Comparison of ENCODE assay signal across 31 cellular contexts in genomic region chr2:36692078-36692477, GRCh38. TPM values are rescaled to one million over a fixed set of nuclear protein-coding genes. Genes with fewer than 3 reads are reported as not detected.
DNase-seq lines count a peak whose midpoint lies in the region; ATAC-seq, FAIRE-seq and TF ChIP-seq lines count a peak whose summit lies in the region.
"Had no signal": no experiment of that assay in that cellular context is flagged by ENCODE, and none has a peak within 500 bp of the region (broad histone marks: within the 10 kb centered on the region; RNA-seq: fewer than 3 reads in every experiment).

No MANE protein-coding gene starts in this region.

- no peak overlapping the region for H3K18ac ChIP-seq in IMR-90 (ENCODE audit: low read depth, low read length)

- TF ChIP-seq CTCF in HepG2 (CRISPR knock-in tag; IDR thresholded peaks at IDR 0.05) (no peak), right lobe of liver (IDR thresholded peaks at IDR 0.05) (no peak), IMR-90 (conservative IDR thresholded peaks at IDR 0.05; ENCODE audit: low read depth, low read length) (no peak), astrocyte (IDR thresholded peaks at IDR 0.05; ENCODE audit: insufficient read depth, low read depth, low read length) (no peak), suprapubic skin (IDR thresholded peaks at IDR 0.05) (no peak)

- no peak for TF ChIP-seq EP300 in HepG2 (IDR thresholded peaks at IDR 0.05; ENCODE audit: low read depth in 2 of 2, low read length in 2 of 2)
- no peak for TF ChIP-seq EP300 in HepG2 (CRISPR knock-in tag; IDR thresholded peaks at IDR 0.05; ENCODE audit: borderline replicate concordance)
- no peak for TF ChIP-seq EP300 in suprapubic skin (IDR thresholded peaks at IDR 0.05)

- no peak overlapping the region for H3K23ac ChIP-seq in IMR-90 (ENCODE audit: low read depth, low read length)

- dilution Hi-C loops in IMR-90 (cut with HindIII; ENCODE audit: low sequenced_read_pairs, unreplicated experiment) = no loop called here

- no peaks in the 10 kb centered on the region for H3K9me1 ChIP-seq in IMR-90 (ENCODE audit: insufficient read depth, low read length)

- ATAC-seq in HepG2 (no peak), right lobe of liver (no peak), IMR-90 (ENCODE audit: low read depth) (no peak), HG03521 (IDR thresholded peaks at IDR 0.05; ENCODE audit: unreplicated experiment) (no peak)
- ATAC-seq: GM12878 had no signal

- H3K4me1 ChIP-seq in HepG2 (ENCODE audit: insufficient read depth, low read length) = no peaks in the 10 kb centered on the region
- no peaks in the 10 kb centered on the region for H3K4me1 ChIP-seq in right lobe of liver
- H3K4me1 ChIP-seq in IMR-90 (ENCODE audit: control insufficient read depth, insufficient read depth, low read length) = peaks cover 2% of the 10 kb centered on the region; the same call in 1 of the 2 replicates
- H3K4me1 ChIP-seq in astrocyte (ENCODE audit: insufficient read depth, low read length) = peaks cover 13% of the 10 kb centered on the region
- H3K4me1 ChIP-seq in suprapubic skin = peaks cover 2% of the 10 kb centered on the region
- H3K4me1 ChIP-seq: BE2C, BLaER1 had no signal

- H3K27ac ChIP-seq in HepG2 (ENCODE audit: extremely low read length, insufficient read depth, low read length) (no peak overlapping the region), right lobe of liver (no peak overlapping the region), IMR-90 (ENCODE audit: insufficient read depth, low read length) (no peak overlapping the region), astrocyte (ENCODE audit: low read depth, low read length) (no peak overlapping the region), suprapubic skin (no peak overlapping the region)
- H3K27ac ChIP-seq: 22Rv1, BLaER1 had no signal

- H3K9me3 ChIP-seq in HepG2 (ENCODE audit: low read length) = no peaks in the 10 kb centered on the region
- no peaks in the 10 kb centered on the region for H3K9me3 ChIP-seq in right lobe of liver
- H3K9me3 ChIP-seq in IMR-90 (ENCODE audit: control insufficient read depth, insufficient read depth, low read length) = no peaks in the 10 kb centered on the region
- H3K9me3 ChIP-seq in astrocyte (ENCODE audit: insufficient read depth, low read depth, low read length) = no peaks in the 10 kb centered on the region
- H3K9me3 ChIP-seq in suprapubic skin = no peaks in the 10 kb centered on the region
- H3K9me3 ChIP-seq: BE2C had no signal

- H2BK5ac ChIP-seq in IMR-90 (ENCODE audit: low read depth, low read length, poor library complexity, severe bottlenecking) = no peak overlapping the region

- H3K9ac ChIP-seq in HepG2 (ENCODE audit: insufficient read depth, low read depth, low read length) (no peak overlapping the region), IMR-90 (ENCODE audit: low read depth, low read length) (no peak overlapping the region), astrocyte (ENCODE audit: low read length) (no peak overlapping the region)
- H3K9ac ChIP-seq: BLaER1 had no signal

- H4K5ac ChIP-seq in IMR-90 (ENCODE audit: low read depth, low read length) = no peak overlapping the region

- FAIRE-seq in HepG2 (lab: Jason Lieb, UNC) (no peak), astrocyte (lab: Jason Lieb, UNC) (peak; percentile 13)
- FAIRE-seq: GM12878, GM12892, GM18507 had no signal

- H3K4me3 Mint-ChIP-seq in astrocyte (ENCODE audit: unreplicated experiment) = no peak overlapping the region
- H3K4me3 Mint-ChIP-seq: CD14-positive monocyte; CD4-positive, alpha-beta memory T cell; CD4-positive, CD25-positive, alpha-beta regulatory T cell; CD8-positive, alpha-beta memory T cell had no signal

- no peak overlapping the region for H2BK15ac ChIP-seq in IMR-90 (ENCODE audit: low read depth, low read length)

- no peak overlapping the region for H4K8ac ChIP-seq in IMR-90 (ENCODE audit: low read depth in 2 of 2, low read length in 2 of 2)

- no peak overlapping the region for H3K27ac Mint-ChIP-seq in astrocyte (ENCODE audit: unreplicated experiment)
- H3K27ac Mint-ChIP-seq: CD14-positive monocyte; CD4-positive, alpha-beta memory T cell; CD4-positive, CD25-positive, alpha-beta regulatory T cell; CD8-positive, alpha-beta memory T cell had no signal

- TF ChIP-seq POLR2A in HepG2 (IDR thresholded peaks at IDR 0.05; ENCODE audit: insufficient read depth in 1 of 2, low read depth in 2 of 2, low read length in 2 of 2) = no peak
- no peak for TF ChIP-seq POLR2A in right lobe of liver (IDR thresholded peaks at IDR 0.05)
- TF ChIP-seq POLR2A in IMR-90 (IDR thresholded peaks at IDR 0.05; ENCODE audit: low read depth, low read length) = no peak
- TF ChIP-seq POLR2A in suprapubic skin (IDR thresholded peaks at IDR 0.05) = no peak

- no peaks in the 10 kb centered on the region for H3K9me3 Mint-ChIP-seq in astrocyte (ENCODE audit: unreplicated experiment)
- H3K9me3 Mint-ChIP-seq: CD8-positive, alpha-beta memory T cell had no signal

- no peaks in the 10 kb centered on the region for H3K79me1 ChIP-seq in IMR-90 (ENCODE audit: low read depth in 1 of 2, low read length in 2 of 2)

- H3K14ac ChIP-seq in IMR-90 (replicated peaks; ENCODE audit: low read depth, low read length) = no peak overlapping the region

- no peaks in the 10 kb centered on the region for H4K20me1 ChIP-seq in HepG2 (ENCODE audit: insufficient read depth, low read length)
- no peaks in the 10 kb centered on the region for H4K20me1 ChIP-seq in IMR-90 (ENCODE audit: insufficient read depth, low read length)
- H4K20me1 ChIP-seq in astrocyte (ENCODE audit: insufficient read depth, low read length) = no peaks in the 10 kb centered on the region
- H4K20me1 ChIP-seq: BLaER1 had no signal

- WGBS in HepG2 (ENCODE audit: low lambda C conversion rate) = 4% methylated on average over 1 of the region's 1 CpG
- 0% methylated on average over 1 of the region's 1 CpG for WGBS in right lobe of liver (ENCODE audit: insufficient coverage, low coverage, low lambda C conversion rate, missing lambda C conversion rate)
- no CpG with 5 or more reads among the region's 1 CpG for WGBS in IMR-90 (ENCODE audit: extremely low coverage in 2 of 2, insufficient read length in 1 of 2), 2 experiments
- WGBS in suprapubic skin = 3% methylated on average over 1 of the region's 1 CpG

- POLR2A ChIA-PET in HepG2 (lab: Yijun Ruan, JAX) (no interaction called here), IMR-90 (lab: Charles Lee; ENCODE audit: unreplicated experiment) (no interaction called here)

- H3K4me2 ChIP-seq in HepG2 (ENCODE audit: low read depth, low read length) = no peak overlapping the region
- no peak overlapping the region for H3K4me2 ChIP-seq in IMR-90 (ENCODE audit: low read depth, low read length)
- H3K4me2 ChIP-seq in astrocyte (ENCODE audit: low read length) = no peak overlapping the region
- H3K4me2 ChIP-seq: BLaER1 had no signal

- no peaks in the 10 kb centered on the region for H3K27me3 Mint-ChIP-seq in astrocyte (ENCODE audit: low read depth, unreplicated experiment)

- H3K36me3 Mint-ChIP-seq in astrocyte (ENCODE audit: low read depth, unreplicated experiment) = no peaks in the 10 kb centered on the region
- H3K36me3 Mint-ChIP-seq: CD14-positive monocyte; CD4-positive, alpha-beta memory T cell; CD4-positive, CD25-positive, alpha-beta regulatory T cell; CD8-positive, alpha-beta memory T cell had no signal

- no peak for DNase-seq in HepG2 (ENCODE audit: low spot score)
- DNase-seq in right lobe of liver = no peak
- no peak for DNase-seq in IMR-90
- no peak for DNase-seq in astrocyte (ENCODE audit: low read depth)
- DNase-seq in suprapubic skin (ENCODE audit: low spot score in 2 of 2) = no peak
- DNase-seq in HUDEP-2 (lab: John Stamatoyannopoulos, UW; ENCODE audit: unreplicated experiment in 76 of 76) = no peak
- DNase-seq: ACHN; BE2C; C1 segment of cervical spinal cord; CD4-positive, alpha-beta memory T cell; CD4-positive, CD25-positive, alpha-beta regulatory T cell; CD8-positive, alpha-beta memory T cell; COR-L47; DMS 273 treated with DMSO at 0.1 percent for 48 hours; DMS153; DMS53; DMS79; DND-41; EL; GDM1 had no signal

- no peak overlapping the region for H3K56ac ChIP-seq in IMR-90 (ENCODE audit: extremely low read depth, insufficient read depth, low read length)

- H4K91ac ChIP-seq in IMR-90 (ENCODE audit: insufficient read depth, low read depth, low read length) = no peak overlapping the region

- in situ Hi-C loops in HepG2 (cut with HindIII; ENCODE audit: extremely low pct_ligation_motif_present, low pct_unique_long_range_greater_than_20kb) (no loop called here), IMR-90 (cut with MboI; ENCODE audit: low sequenced_read_pairs) (no loop called here)

- H3K4me1 Mint-ChIP-seq in astrocyte (ENCODE audit: low read depth, unreplicated experiment) = peaks cover 2% of the 10 kb centered on the region

- no peak overlapping the region for H3K4ac ChIP-seq in IMR-90 (ENCODE audit: low read depth, low read length)

- H3K4me3 ChIP-seq in HepG2 (replicated peaks in 1 of 3; ENCODE audit: insufficient read depth in 1 of 3, low read depth in 2 of 3, low read length in 3 of 3) (no peak overlapping the region), right lobe of liver (no peak overlapping the region), IMR-90 (ENCODE audit: insufficient read depth, low read depth, low read length) (no peak overlapping the region), astrocyte (ENCODE audit: insufficient read depth, low read depth, low read length) (no peak overlapping the region), suprapubic skin (no peak overlapping the region)
- H3K4me3 ChIP-seq: BLaER1, GM12878 had no signal

- H2BK20ac ChIP-seq in IMR-90 (ENCODE audit: low read depth, low read length) = no peak overlapping the region

- CTCF ChIA-PET in HepG2 (lab: Yijun Ruan, JAX; ENCODE audit: low intra/inter-chr PET ratio, low total read pairs) (no interaction called here), IMR-90 (lab: Yijun Ruan, JAX) (interaction anchor here (1.3 kb wide), 1 partner anchor 12 kb away, joined by 3 read pairs; no protein-coding TSS in a partner anchor)

- no peaks in the 10 kb centered on the region for H3K36me3 ChIP-seq in HepG2 (replicated peaks in 1 of 2; ENCODE audit: control insufficient read depth in 1 of 2, insufficient read depth in 2 of 2, low read length in 2 of 2)
- no peaks in the 10 kb centered on the region for H3K36me3 ChIP-seq in right lobe of liver
- no peaks in the 10 kb centered on the region for H3K36me3 ChIP-seq in IMR-90 (ENCODE audit: control insufficient read depth, insufficient read depth, low read length)
- no peaks in the 10 kb centered on the region for H3K36me3 ChIP-seq in astrocyte (ENCODE audit: insufficient read depth, low read length)
- no peaks in the 10 kb centered on the region for H3K36me3 ChIP-seq in suprapubic skin
- H3K36me3 ChIP-seq: BE2C, BLaER1 had no signal

- BruUV-seq in HepG2 (replicated peaks; lab: Mats Ljungman, UMichigan) = no TSS peak
- BruUV-seq in IMR-90 (replicated peaks; lab: Mats Ljungman, UMichigan) = no TSS peak

- TF ChIP-seq RAD21 in HepG2 (CRISPR knock-in tag; IDR thresholded peaks at IDR 0.05) = no peak
- TF ChIP-seq RAD21 in IMR-90 (IDR thresholded peaks at IDR 0.05; ENCODE audit: low read length) = no peak

- H2AFZ ChIP-seq in HepG2 (ENCODE audit: low read length) = no peak overlapping the region
- H2AFZ ChIP-seq in IMR-90 (replicated peaks; ENCODE audit: low read length, poor library complexity) = no peak overlapping the region
- no peak overlapping the region for H2AFZ ChIP-seq in astrocyte (ENCODE audit: low read depth, low read length)

- intact Hi-C loops in HepG2 (cut with micrococcal nuclease; ENCODE audit: unreplicated experiment) (no loop called here), right lobe of liver (cut with DNase I) (no loop called here), IMR-90 (cut with micrococcal nuclease) (no loop called here)

- no peak overlapping the region for H2AK5ac ChIP-seq in IMR-90 (ENCODE audit: low read depth, low read length)

- no peak overlapping the region for H2AK9ac ChIP-seq in IMR-90 (replicated peaks; ENCODE audit: low read depth, low read length, poor library complexity)

- H2BK120ac ChIP-seq in IMR-90 (ENCODE audit: low read depth, low read length) = no peak overlapping the region

- H3K27me3 ChIP-seq in HepG2 (ENCODE audit: control insufficient read depth in 1 of 2, insufficient read depth in 2 of 2, low read length in 2 of 2) = peaks cover 0 to 5% of the 10 kb centered on the region in 2 experiments; a peak in 1 of 5 replicates
- H3K27me3 ChIP-seq in right lobe of liver = peaks cover 0 to 2% of the 10 kb centered on the region in 2 donors
- H3K27me3 ChIP-seq in IMR-90 (ENCODE audit: control insufficient read depth, insufficient read depth, low read length) = no peaks in the 10 kb centered on the region
- H3K27me3 ChIP-seq in astrocyte (ENCODE audit: insufficient read depth, low read length) = no peaks in the 10 kb centered on the region
- no peaks in the 10 kb centered on the region for H3K27me3 ChIP-seq in suprapubic skin
- H3K27me3 ChIP-seq: BLaER1 had no signal

- H3K79me2 ChIP-seq in HepG2 (ENCODE audit: insufficient read depth, low read length) = no peaks in the 10 kb centered on the region
- H3K79me2 ChIP-seq in astrocyte (ENCODE audit: insufficient read depth, low read length) = no peaks in the 10 kb centered on the region

RNA-seq across cellular contexts. Expression of gene VIT, which starts 4.4 kb away (rescaled TPM):
- total RNA-seq in HepG2 (2016; rRNA removed; fragmentation: Illumina TruSeq; extraction: Trizol) (not detected in 2 replicates), right lobe of liver (not detected), IMR-90 (2012; rRNA removed) (under 0.01 TPM in 1 of 2 replicates, not detected in the other), astrocyte (not detected in 2 replicates), suprapubic skin (1 to 10 TPM; 5.6 to 9.8 (median 9.1) TPM)
- not detected in 2 replicates for total RNA-seq in HepG2 (2016; cell fraction: cytosol; rRNA removed; fragmentation: Illumina TruSeq; extraction: Trizol; ENCODE audit: low read depth)
- total RNA-seq in HepG2 (2016; cell fraction: insoluble cytoplasmic fraction; rRNA removed; fragmentation: Illumina TruSeq; extraction: Trizol) = not detected in 2 replicates
- not detected in 2 replicates for total RNA-seq in HepG2 (2016; cell fraction: membrane; rRNA removed; fragmentation: Illumina TruSeq; extraction: Trizol)
- total RNA-seq in HepG2 (2016; cell fraction: nucleus; rRNA removed; fragmentation: Illumina TruSeq; extraction: Trizol) = not detected in 2 replicates
- polyA plus RNA-seq in HepG2 (2011; rRNA removed) (not detected in 2 replicates), IMR-90 (2012; rRNA removed) (0.07 TPM in 1 of 2 replicates, not detected in the other)
- polyA plus RNA-seq in HepG2 (2011; cell fraction: cytosol; rRNA removed) = not detected in 2 replicates
- not detected in 2 replicates for polyA plus RNA-seq in HepG2 (2011; cell fraction: nucleus; rRNA removed)
- polyA plus RNA-seq in HepG2 (2012) = not detected in 2 replicates
- not detected in 2 replicates for polyA plus RNA-seq in HepG2 (2016; cell fraction: cytosol; fragmentation: Illumina TruSeq; extraction: Trizol; ENCODE audit: low read depth)
- polyA plus RNA-seq in HepG2 (2016; cell fraction: insoluble cytoplasmic fraction; fragmentation: Illumina TruSeq; extraction: Trizol; ENCODE audit: low read depth) = not detected in 2 replicates
- not detected in 2 replicates for polyA plus RNA-seq in HepG2 (2016; cell fraction: membrane; fragmentation: Illumina TruSeq; extraction: Trizol; ENCODE audit: low read depth)
- polyA plus RNA-seq in HepG2 (2016; cell fraction: nucleus; fragmentation: Illumina TruSeq; extraction: Trizol; ENCODE audit: insufficient read depth, low read depth) = not detected in 2 replicates
- 0.33 TPM in 1 of 2 replicates, not detected in the other for polyA minus RNA-seq in HepG2 (2011; rRNA and poly(A)+ RNA removed; ENCODE audit: low replicate concordance)
- polyA minus RNA-seq in HepG2 (2011; cell fraction: cytosol; rRNA and poly(A)+ RNA removed) = not detected in 2 replicates
- not detected in 2 replicates for polyA minus RNA-seq in HepG2 (2011; cell fraction: nucleus; rRNA and poly(A)+ RNA removed)
- not detected in 2 replicates for polyA plus RNA-seq in IMR-90 (2012; cell fraction: cytosol; rRNA removed)
- 0.05 and 0.07 TPM in 2 replicates for polyA plus RNA-seq in IMR-90 (2012; cell fraction: nucleus; rRNA removed; ENCODE audit: low replicate concordance)
- total RNA-seq: A673; CD4-positive, alpha-beta memory T cell; CD4-positive, CD25-positive, alpha-beta regulatory T cell; CD8-positive, alpha-beta memory T cell; Daoy; G401; GM12878 had no signal
- polyA plus RNA-seq: AG04450; CD14-positive monocyte; CD4-positive, alpha-beta memory T cell; CD4-positive, CD25-positive, alpha-beta regulatory T cell had no signal
